Comparison of ENCODE assay signal across 1 cellular context in genomic region chr12:57213763-57214397, GRCh38.
TF ChIP-seq lines count a peak whose summit lies in the region.

No MANE protein-coding gene starts in this region.

TF ChIP-seq in HEK293, 187 proteins besides CTCF, POLR2A, EP300 and RAD21 (continued from another document):
- TF ChIP-seq BCL11A (tag by site-specific recombination; IDR thresholded peaks at IDR 0.05; ENCODE audit: low read depth) (no peak), ZNF416 (tag by site-specific recombination; IDR thresholded peaks at IDR 0.05) (no peak), ZNF19 (tag by site-specific recombination; IDR thresholded peaks at IDR 0.05; ENCODE audit: low read depth) (no peak), ZFP3 (tag by site-specific recombination; IDR thresholded peaks at IDR 0.05; ENCODE audit: low read depth) (no peak), ZNF37A (tag by site-specific recombination; IDR thresholded peaks at IDR 0.05) (no peak), ZNF426 (tag by site-specific recombination; IDR thresholded peaks at IDR 0.05) (no peak), SCRT2 (tag by site-specific recombination; IDR thresholded peaks at IDR 0.05) (peak; percentile 86), ZNF423 (tag by site-specific recombination; IDR thresholded peaks at IDR 0.05) (no peak), GFI1B (tag by site-specific recombination; IDR thresholded peaks at IDR 0.05) (no peak), ZNF626 (tag by site-specific recombination; IDR thresholded peaks at IDR 0.05) (no peak), SCRT1 (tag by site-specific recombination; IDR thresholded peaks at IDR 0.05; ENCODE audit: borderline replicate concordance) (peak; percentile 97), ZSCAN4 (tag by site-specific recombination; IDR thresholded peaks at IDR 0.05) (no peak), ZNF157 (tag by site-specific recombination; IDR thresholded peaks at IDR 0.05) (no peak), ZNF776 (tag by site-specific recombination; IDR thresholded peaks at IDR 0.05; ENCODE audit: borderline replicate concordance) (no peak), PRDM4 (tag by site-specific recombination; IDR thresholded peaks at IDR 0.05) (no peak), ZBTB1 (tag by site-specific recombination; IDR thresholded peaks at IDR 0.05) (no peak), ZNF555 (tag by site-specific recombination; conservative IDR thresholded peaks at IDR 0.05) (no peak), ZBTB49 (tag by site-specific recombination; IDR thresholded peaks at IDR 0.05; ENCODE audit: low read depth) (no peak), KLF16 (tag by site-specific recombination; IDR thresholded peaks at IDR 0.05) (no peak), IKZF3 (tag by site-specific recombination; IDR thresholded peaks at IDR 0.05) (no peak), ZNF175 (tag by site-specific recombination; IDR thresholded peaks at IDR 0.05) (no peak), KLF10 (tag by site-specific recombination; IDR thresholded peaks at IDR 0.05) (no peak), GLIS1 (tag by site-specific recombination; IDR thresholded peaks at IDR 0.05) (peak; percentile 35), ZNF561 (tag by site-specific recombination; IDR thresholded peaks at IDR 0.05; ENCODE audit: borderline replicate concordance) (no peak), ZNF544 (tag by site-specific recombination; IDR thresholded peaks at IDR 0.05) (no peak), ZBTB8A (tag by site-specific recombination; IDR thresholded peaks at IDR 0.05) (peak; percentile 91; the same call in 1 of the 2 replicates), ZNF350 (tag by site-specific recombination; IDR thresholded peaks at IDR 0.05) (no peak), MZF1 (tag by site-specific recombination; IDR thresholded peaks at IDR 0.05; ENCODE audit: borderline replicate concordance) (no peak), ZBTB48 (tag by site-specific recombination; IDR thresholded peaks at IDR 0.05) (peak; percentile 92), ZNF501 (tag by site-specific recombination; IDR thresholded peaks at IDR 0.05) (0 out of 2 replicates have a peak, but pooled peaks have one; percentile 0), ZNF704 (tag by site-specific recombination; IDR thresholded peaks at IDR 0.05) (no peak), ZBTB21 (tag by site-specific recombination; IDR thresholded peaks at IDR 0.05) (no peak), BCL11B (tag by site-specific recombination; IDR thresholded peaks at IDR 0.05; ENCODE audit: low read depth) (no peak), ZNF26 (tag by site-specific recombination; IDR thresholded peaks at IDR 0.05) (no peak), ZNF677 (tag by site-specific recombination; IDR thresholded peaks at IDR 0.05) (no peak), ZXDB (tag by site-specific recombination; IDR thresholded peaks at IDR 0.05) (no peak), ZNF23 (tag by site-specific recombination; IDR thresholded peaks at IDR 0.05; ENCODE audit: borderline replicate concordance) (no peak), ZNF777 (tag by site-specific recombination; IDR thresholded peaks at IDR 0.05; ENCODE audit: borderline replicate concordance) (no peak), ZNF549 (tag by site-specific recombination; IDR thresholded peaks at IDR 0.05) (no peak), PRDM6 (tag by site-specific recombination; IDR thresholded peaks at IDR 0.05) (no peak), ZNF114 (tag by site-specific recombination; IDR thresholded peaks at IDR 0.05) (no peak), ZNF660 (tag by site-specific recombination; IDR thresholded peaks at IDR 0.05) (no peak), ZNF658 (tag by site-specific recombination; IDR thresholded peaks at IDR 0.05) (no peak)
